ENCODE assay signal across 10 cellular contexts in genomic region chr2:30448308-30448707, GRCh38. TPM values are rescaled to one million over a fixed set of nuclear protein-coding genes. Genes with fewer than 3 reads are reported as not detected.
DNase-seq lines count a peak whose midpoint lies in the region; ATAC-seq, FAIRE-seq and TF ChIP-seq lines count a peak whose summit lies in the region.
"Had no signal": no experiment of that assay in that cellular context is flagged by ENCODE, and none has a peak within 500 bp of the region (broad histone marks: within the 10 kb centered on the region; RNA-seq: fewer than 3 reads in every experiment).

No MANE protein-coding gene starts in this region.

- BruUV-seq in PC-3 (replicated peaks; lab: Mats Ljungman, UMichigan): no TSS peak
- no TSS peak for BruUV-seq in endothelial cell of umbilical vein (replicated peaks; lab: Mats Ljungman, UMichigan)

- H3K79me2 ChIP-seq in GM23338 (replicated peaks; ENCODE audit: insufficient read depth) (peaks cover 58% of the 10 kb centered on the region), PC-3 (ENCODE audit: low read length) (peaks cover 60% of the 10 kb centered on the region), endothelial cell of umbilical vein (ENCODE audit: control insufficient read depth, insufficient read depth, low read length) (peaks cover 24% of the 10 kb centered on the region)

- intact Hi-C loops in PC-3 (cut with micrococcal nuclease): no loop called here
- intact Hi-C loops in endothelial cell of umbilical vein (cut with micrococcal nuclease): loop anchor here (5.0 kb wide), 1 partner anchor 301 kb away; the partner anchor contains the start of gene YPEL5
- intact Hi-C loops in psoas muscle (cut with DNase I): loop anchor here (5.0 to 10.0 kb wide), 2 partner anchors 64 to 256 kb away; no protein-coding TSS in a partner anchor

- H3K4me3 ChIP-seq in GM23338: peak overlapping the region; percentile 89; the same call in 1 of the 2 replicates
- peak overlapping the region; percentile 72 for H3K4me3 ChIP-seq in PC-3 (ENCODE audit: low read length)
- no peak overlapping the region for H3K4me3 ChIP-seq in endothelial cell of umbilical vein (replicated peaks in 1 of 3; ENCODE audit: insufficient read depth in 1 of 3, low read depth in 1 of 3, low read length in 3 of 3)
- H3K4me3 ChIP-seq in psoas muscle: peak overlapping the region; percentile 99

- no peak overlapping the region for H3K27ac Mint-ChIP-seq in GM23338

- H3K4me2 ChIP-seq in GM23338 (peak overlapping the region; percentile 94), PC-3 (ENCODE audit: low read length) (peak overlapping the region; percentile 93), endothelial cell of umbilical vein (ENCODE audit: insufficient read depth, low read length) (peak overlapping the region; percentile 42)

- H3K27ac ChIP-seq in GM23338 (ENCODE audit: low read depth): no peak overlapping the region
- H3K27ac ChIP-seq in PC-3 (ENCODE audit: low read length): no peak overlapping the region
- H3K27ac ChIP-seq in endothelial cell of umbilical vein (ENCODE audit: insufficient read depth, low read depth, low read length): no peak overlapping the region
- no peak overlapping the region for H3K27ac ChIP-seq in psoas muscle

- H3K27me3 ChIP-seq in GM23338 (ENCODE audit: insufficient read depth) (peaks cover 14% of the 10 kb centered on the region), PC-3 (ENCODE audit: low read length) (no peaks in the 10 kb centered on the region), endothelial cell of umbilical vein (ENCODE audit: control insufficient read depth in 2 of 2, insufficient read depth in 2 of 2, low read length in 2 of 2) (no peaks in the 10 kb centered on the region), psoas muscle (ENCODE audit: insufficient read depth in 3 of 3, low read length in 2 of 3) (no peaks in the 10 kb centered on the region)

- H3K36me3 ChIP-seq in GM23338 (ENCODE audit: insufficient read depth) (no peaks in the 10 kb centered on the region), PC-3 (ENCODE audit: low read depth, low read length) (no peaks in the 10 kb centered on the region), endothelial cell of umbilical vein (ENCODE audit: control insufficient read depth in 2 of 2, extremely low read depth in 1 of 2, insufficient read depth in 2 of 2, low read length in 2 of 2) (no peaks in the 10 kb centered on the region), psoas muscle (ENCODE audit: insufficient read depth in 1 of 2, low read depth in 1 of 2) (no peaks in the 10 kb centered on the region)

- no peak for FAIRE-seq in endothelial cell of umbilical vein (lab: Jason Lieb, UNC)
- FAIRE-seq: GM18507 had no signal

- H3K9ac ChIP-seq in PC-3 (ENCODE audit: low read length): peak overlapping the region; percentile 82
- no peak overlapping the region for H3K9ac ChIP-seq in endothelial cell of umbilical vein (replicated peaks; ENCODE audit: extremely low read depth, insufficient read depth, low read length)

- DNase-seq in GM23338 (ENCODE audit: low spot score) (no peak), PC-3 (no peak), endothelial cell of umbilical vein (ENCODE audit: low read depth, low spot score) (no peak), psoas muscle (no peak), RPMI8226 (no peak)
- DNase-seq: cortex of kidney, NCI-H1417 treated with DMSO at 0.1 percent for 48 hours had no signal

- peak overlapping the region; percentile 87 for H3K4me3 Mint-ChIP-seq in GM23338

- H3F3A ChIP-seq in GM23338 (replicated peaks; ENCODE audit: low read depth): no peaks in the 10 kb centered on the region
- H3F3A ChIP-seq in PC-3 (ENCODE audit: low read length, unreplicated experiment): no peaks in the 10 kb centered on the region

- H3K9me3 ChIP-seq in PC-3 (ENCODE audit: low read length) (no peaks in the 10 kb centered on the region), endothelial cell of umbilical vein (replicated peaks; ENCODE audit: control insufficient read depth, insufficient read depth, low read length) (no peaks in the 10 kb centered on the region), psoas muscle (no peaks in the 10 kb centered on the region)

- H3K4me1 ChIP-seq in GM23338 (ENCODE audit: insufficient read depth) (peaks cover 8% of the 10 kb centered on the region), PC-3 (ENCODE audit: insufficient read depth, low read length) (peaks cover 27% of the 10 kb centered on the region), endothelial cell of umbilical vein (ENCODE audit: control insufficient read depth, extremely low read depth, insufficient read depth, low read length) (peaks cover 13% of the 10 kb centered on the region), psoas muscle (peaks cover 16% of the 10 kb centered on the region)

- dilution Hi-C loops in endothelial cell of umbilical vein (cut with MboI; ENCODE audit: extremely low pct_ligation_motif_present, low sequenced_read_pairs): no loop called here

- H3K9me1 ChIP-seq in endothelial cell of umbilical vein (replicated peaks; ENCODE audit: control insufficient read depth, extremely low read depth, insufficient read depth, low read length): no peaks in the 10 kb centered on the region

- no peak for TF ChIP-seq POLR2A in endothelial cell of umbilical vein (IDR thresholded peaks at IDR 0.05; ENCODE audit: low read depth, low read length)

- H3K36me3 Mint-ChIP-seq in GM23338 (ENCODE audit: low read depth): no peaks in the 10 kb centered on the region

- WGBS in psoas muscle, 3 donors: 58 to 72% (median 64%) methylated on average over 4 of the region's 4 CpGs

- peaks cover 6% of the 10 kb centered on the region for H3K27me3 Mint-ChIP-seq in GM23338 (ENCODE audit: insufficient read depth, low read depth, poor library complexity)

- TF ChIP-seq CTCF in GM23338 (conservative IDR thresholded peaks at IDR 0.05; ENCODE audit: low read depth in 2 of 2): no peak
- TF ChIP-seq CTCF in PC-3 (conservative IDR thresholded peaks at IDR 0.05; ENCODE audit: low read depth, low read length): no peak
- no peak for TF ChIP-seq CTCF in endothelial cell of umbilical vein (IDR thresholded peaks at IDR 0.05; ENCODE audit: extremely low read depth in 1 of 2, insufficient read depth in 1 of 2, low read depth in 1 of 2, low read length in 2 of 2)
- TF ChIP-seq CTCF in psoas muscle (IDR thresholded peaks at IDR 0.05): no peak

- H3K9me2 ChIP-seq in GM23338 (ENCODE audit: insufficient read depth) (no peaks in the 10 kb centered on the region), PC-3 (replicated peaks; ENCODE audit: low read length) (no peaks in the 10 kb centered on the region)

- H4K20me1 ChIP-seq in GM23338 (replicated peaks; ENCODE audit: insufficient read depth): peaks cover 18% of the 10 kb centered on the region
- H4K20me1 ChIP-seq in PC-3 (ENCODE audit: low read length): 0 out of 2 replicates have a peak, but pooled peaks cover 11% of the 10 kb centered on the region
- H4K20me1 ChIP-seq in endothelial cell of umbilical vein (replicated peaks; ENCODE audit: control insufficient read depth, extremely low read depth, insufficient read depth, low read length): no peaks in the 10 kb centered on the region

- POLR2A ChIA-PET in PC-3 (lab: Charles Lee; ENCODE audit: unreplicated experiment): no interaction called here
- POLR2A ChIA-PET in endothelial cell of umbilical vein (lab: Charles Lee): no interaction called here

- CTCF ChIA-PET in PC-3 (lab: Charles Lee) (no interaction called here), endothelial cell of umbilical vein (lab: Charles Lee) (interaction anchor here (2.5 kb wide), 1 partner anchor 11 kb away, joined by 12 read pairs; no protein-coding TSS in a partner anchor)

- H3K9me3 Mint-ChIP-seq in GM23338: no peaks in the 10 kb centered on the region; the same call in 2 of the 3 replicates

- ATAC-seq in GM23338: no peak
- ATAC-seq in PC-3: no peak
- no peak for ATAC-seq in psoas muscle
- ATAC-seq in HG03159 (IDR thresholded peaks at IDR 0.05; ENCODE audit: unreplicated experiment): no peak
- ATAC-seq in HG03565 (IDR thresholded peaks at IDR 0.05; ENCODE audit: unreplicated experiment): no peak

- H2AFZ ChIP-seq in GM23338: no peak overlapping the region
- H2AFZ ChIP-seq in PC-3 (ENCODE audit: low read length): peak overlapping the region; percentile 96; the same call in 1 of the 2 replicates
- H2AFZ ChIP-seq in endothelial cell of umbilical vein (ENCODE audit: low read depth, low read length): no peak overlapping the region

- H3K4me1 Mint-ChIP-seq in GM23338: peaks cover 17% of the 10 kb centered on the region

TF ChIP-seq in GM23338, 12 proteins besides CTCF, POLR2A, EP300 and RAD21:
- TF ChIP-seq POLR2AphosphoS5 (IDR thresholded peaks at IDR 0.05; ENCODE audit: low read depth) (no peak), EZH2phosphoT487 (IDR thresholded peaks at IDR 0.05; ENCODE audit: unreplicated experiment) (no peak), ZNF331 (CRISPR knock-in tag; IDR thresholded peaks at IDR 0.05; ENCODE audit: low read depth) (no peak), CREB1 (CRISPR knock-in tag; IDR thresholded peaks at IDR 0.05; ENCODE audit: low read depth) (no peak)
TF ChIP-seq in GM23338: peak in this region for 0.

TF ChIP-seq in endothelial cell of umbilical vein, 7 proteins besides CTCF, POLR2A, EP300 and RAD21 (continues in another document):
- no peak for TF ChIP-seq GATA2 (IDR thresholded peaks at IDR 0.05; ENCODE audit: insufficient read depth, insufficient read length, low read depth, low read length)
- no peak for TF ChIP-seq MYC (IDR thresholded peaks at IDR 0.05; ENCODE audit: low read depth, low read length)
- TF ChIP-seq POLR2AphosphoS5 (IDR thresholded peaks at IDR 0.05; ENCODE audit: insufficient read depth, low read depth, low read length): no peak
- no peak for TF ChIP-seq EZH2 (IDR thresholded peaks at IDR 0.05; ENCODE audit: borderline replicate concordance, low read depth, low read length, severe bottlenecking)
- TF ChIP-seq, protein P1, sequence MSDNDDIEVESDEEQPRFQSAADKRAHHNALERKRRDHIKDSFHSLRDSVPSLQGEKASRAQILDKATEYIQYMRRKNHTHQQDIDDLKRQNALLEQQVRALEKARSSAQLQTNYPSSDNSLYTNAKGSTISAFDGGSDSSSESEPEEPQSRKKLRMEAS (IDR thresholded peaks at IDR 0.05; ENCODE audit: insufficient read depth, insufficient read length): no peak

RNA-seq across cellular contexts. Expression of gene LCLAT1, which starts 1.3 kb away (rescaled TPM):
- total RNA-seq in GM23338 (2014; rRNA removed; shearing (Covaris generic)): 30.1 and 36.8 TPM in 2 replicates
- polyA plus RNA-seq in GM23338 (2016; fragmentation: Nextera tagmentation; extraction: Ambion mirVana): 11.2 and 11.5 TPM in 2 replicates
- total RNA-seq in PC-3 (2014; rRNA removed): 19.5 and 22.0 TPM in 2 replicates
- total RNA-seq in endothelial cell of umbilical vein: 17.1 and 20.8 TPM in 2 replicates
- 4.4 and 6.1 TPM in 2 replicates for polyA plus RNA-seq in endothelial cell of umbilical vein
- 5.5 and 5.8 TPM in 2 replicates for polyA plus RNA-seq in endothelial cell of umbilical vein (2011; cell fraction: cytosol; rRNA removed)
- 6.3 and 7.5 TPM in 2 replicates for polyA plus RNA-seq in endothelial cell of umbilical vein (2011; cell fraction: nucleus; rRNA removed)
- 4.3 and 5.8 TPM in 2 replicates for polyA plus RNA-seq in endothelial cell of umbilical vein (2012)
- 30.5 and 32.1 TPM in 2 replicates for polyA minus RNA-seq in endothelial cell of umbilical vein
- polyA minus RNA-seq in endothelial cell of umbilical vein (2011; cell fraction: cytosol; rRNA and poly(A)+ RNA removed): 42.0 TPM
- polyA minus RNA-seq in endothelial cell of umbilical vein (2011; cell fraction: nucleus; rRNA and poly(A)+ RNA removed): 15.1 and 21.2 TPM in 2 replicates
- total RNA-seq in psoas muscle: 10 to 100 TPM in 1 of 4 donors, 1 to 10 TPM in 3; 5.5 to 18.8 (median 8.2) TPM
- polyA plus RNA-seq in psoas muscle: 1 to 10 TPM; 4.2 to 6.0 (median 4.4) TPM

Comparison
In these comparisons a context has a peak if more than half of its experiments do, and no peak if none do; other contexts are left out.
1. H3K4me2 ChIP-seq: peak in every context shown above with its lines; median percentile 94 in GM23338; 93 in PC-3; 42 in endothelial cell of umbilical vein.
2. H3K4me3 ChIP-seq: peak in GM23338 (single experiment), PC-3 (single experiment) and psoas muscle (single experiment); none in endothelial cell of umbilical vein (0 of 3).